ENCODE assay signal across 23 cellular contexts in the genomic region with DNA sequence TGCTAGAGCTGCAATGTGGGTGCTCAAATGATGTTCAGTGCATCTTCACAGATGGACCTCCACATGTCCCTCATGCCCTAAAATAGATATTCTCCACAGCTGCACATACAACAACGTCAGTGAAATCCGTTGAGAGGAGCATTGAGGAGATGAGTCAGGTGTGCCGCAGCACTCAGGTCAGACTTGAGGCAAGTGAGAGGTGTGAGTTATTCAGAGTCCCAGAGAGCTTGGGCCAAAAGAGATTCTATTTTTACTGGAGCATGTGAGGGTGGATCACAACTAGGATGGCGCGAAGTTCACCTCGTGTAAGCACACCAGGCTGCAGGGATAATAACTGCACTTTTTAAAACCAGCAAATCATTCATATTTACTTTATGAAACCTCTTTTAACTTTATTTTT.
DNase-seq lines count a peak whose midpoint lies in the region; ATAC-seq and TF ChIP-seq lines count a peak whose summit lies in the region.
"Had no signal": no experiment of that assay in that cellular context is flagged by ENCODE, and none has a peak within 500 bp of the region (broad histone marks: within the 10 kb centered on the region; RNA-seq: fewer than 3 reads in every experiment).

No MANE protein-coding gene starts in this region.

- H3K27ac ChIP-seq in MM.1S (ENCODE audit: low read length) = no peak overlapping the region
- no peak overlapping the region for H3K27ac ChIP-seq in gastrocnemius medialis
- H3K27ac ChIP-seq: BLaER1, HL-60 had no signal

- DNase-seq in activated CD4-positive, alpha-beta memory T cell treated with anti-CD3 and anti-CD28 coated beads for 36 hours = peak; percentile 58
- no peak for DNase-seq in activated CD4-positive, alpha-beta memory T cell treated with anti-CD3 and anti-CD28 coated beads, Interleukin-2, amount 10 ng/mL, durations not matched to agents 7 days and 5 days
- DNase-seq in MM.1S (peak; percentile 9), T-helper 17 cell (no peak), gastrocnemius medialis (no peak), T1000 (lab: John Stamatoyannopoulos, UW) (no peak), MV-4-11 (lab: John Stamatoyannopoulos, UW) (no peak)
- DNase-seq: CD4-positive, CD25-positive, alpha-beta regulatory T cell; DMS153; DND-41; GOT3; HCEC 1CT; NCI-H1092 treated with DMSO at 0.1 percent for 48 hours; NCI-H1436 treated with DMSO at 0.1 percent for 48 hours; NCI-H187 treated with DMSO at 0.1 percent for 48 hours; NCI-H2107; NCI-H446; NCI-H524 treated with DMSO at 0.1 percent for 48 hours; NCI-H774; PC-3 had no signal

- H4K20me1 ChIP-seq in MM.1S (ENCODE audit: insufficient read depth, low read length) = no peaks in the 10 kb centered on the region
- H4K20me1 ChIP-seq: BLaER1 had no signal

- in situ Hi-C loops in gastrocnemius medialis (cut with MboI; ENCODE audit: low sequenced_read_pairs in 4 of 4) = no loop called here

- no peak for TF ChIP-seq POLR2A in gastrocnemius medialis (IDR thresholded peaks at IDR 0.05)

- peak overlapping the region; percentile 84 for H3K27ac Mint-ChIP-seq in activated CD4-positive, alpha-beta memory T cell treated with anti-CD3 and anti-CD28 coated beads for 36 hours
- H3K27ac Mint-ChIP-seq in activated CD4-positive, alpha-beta memory T cell treated with anti-CD3 and anti-CD28 coated beads, Interleukin-2, amount 10 ng/mL, durations not matched to agents 7 days and 5 days = no peak overlapping the region
- H3K27ac Mint-ChIP-seq in T-helper 17 cell = no peak overlapping the region

- H3K4me3 Mint-ChIP-seq in activated CD4-positive, alpha-beta memory T cell treated with anti-CD3 and anti-CD28 coated beads for 36 hours = no peak overlapping the region
- no peak overlapping the region for H3K4me3 Mint-ChIP-seq in activated CD4-positive, alpha-beta memory T cell treated with anti-CD3 and anti-CD28 coated beads, Interleukin-2, amount 10 ng/mL, durations not matched to agents 7 days and 5 days
- peak overlapping the region; percentile 51 for H3K4me3 Mint-ChIP-seq in T-helper 17 cell
- H3K4me3 Mint-ChIP-seq: CD4-positive, CD25-positive, alpha-beta regulatory T cell had no signal

- TF ChIP-seq CTCF in MM.1S (IDR thresholded peaks at IDR 0.05; ENCODE audit: low read length) (no peak), gastrocnemius medialis (IDR thresholded peaks at IDR 0.05 in 4 of 5, conservative IDR thresholded peaks at IDR 0.05 in 1 of 5) (no peak)

- ATAC-seq in T-helper 17 cell (no peak), gastrocnemius medialis (peak; percentile 51 to 74)
- ATAC-seq: PC-3, Right ventricle myocardium inferior had no signal

- POLR2A ChIA-PET in activated CD4-positive, alpha-beta memory T cell treated with anti-CD3 and anti-CD28 coated beads for 36 hours (lab: Charles Lee) = no interaction called here
- POLR2A ChIA-PET in activated CD4-positive, alpha-beta memory T cell treated with anti-CD3 and anti-CD28 coated beads, Interleukin-2, amount 10 ng/mL, durations not matched to agents 7 days and 5 days (lab: Charles Lee) = interaction anchor here (1.0 kb wide), 1 partner anchor 121 kb away, joined by 3 read pairs; no protein-coding TSS in a partner anchor

- H3K4me3 ChIP-seq in MM.1S (ENCODE audit: low read length) = no peak overlapping the region
- no peak overlapping the region for H3K4me3 ChIP-seq in gastrocnemius medialis
- H3K4me3 ChIP-seq: BLaER1 had no signal

- no peak overlapping the region for H3K9ac ChIP-seq in MM.1S (ENCODE audit: low read length)
- H3K9ac ChIP-seq: BLaER1 had no signal

- intact Hi-C loops in activated CD4-positive, alpha-beta memory T cell treated with anti-CD3 and anti-CD28 coated beads for 36 hours (cut with micrococcal nuclease) = no loop called here
- intact Hi-C loops in gastrocnemius medialis (cut with DNase I; ENCODE audit: low total_unique reads) = no loop called here

- H3K36me3 ChIP-seq in MM.1S (replicated peaks; ENCODE audit: insufficient read depth, low read length) = no peaks in the 10 kb centered on the region
- H3K36me3 ChIP-seq in gastrocnemius medialis = no peaks in the 10 kb centered on the region
- H3K36me3 ChIP-seq: BLaER1 had no signal

- H3K27me3 Mint-ChIP-seq in activated CD4-positive, alpha-beta memory T cell treated with anti-CD3 and anti-CD28 coated beads for 36 hours = no peaks in the 10 kb centered on the region
- no peaks in the 10 kb centered on the region for H3K27me3 Mint-ChIP-seq in activated CD4-positive, alpha-beta memory T cell treated with anti-CD3 and anti-CD28 coated beads, Interleukin-2, amount 10 ng/mL, durations not matched to agents 7 days and 5 days
- H3K27me3 Mint-ChIP-seq in T-helper 17 cell = no peaks in the 10 kb centered on the region
- H3K27me3 Mint-ChIP-seq: CD4-positive, CD25-positive, alpha-beta regulatory T cell had no signal

- H3K4me1 ChIP-seq in MM.1S (ENCODE audit: low read length) (peaks cover 9% of the 10 kb centered on the region), gastrocnemius medialis (no peaks in the 10 kb centered on the region)
- H3K4me1 ChIP-seq: BLaER1 had no signal

- CTCF ChIA-PET in activated CD4-positive, alpha-beta memory T cell treated with anti-CD3 and anti-CD28 coated beads for 36 hours (lab: Charles Lee) = no interaction called here
- CTCF ChIA-PET in activated CD4-positive, alpha-beta memory T cell treated with anti-CD3 and anti-CD28 coated beads, Interleukin-2, amount 10 ng/mL, durations not matched to agents 7 days and 5 days (lab: Charles Lee) = no interaction called here

- no peaks in the 10 kb centered on the region for H3K27me3 ChIP-seq in MM.1S (replicated peaks; ENCODE audit: insufficient read depth, low read length)
- H3K27me3 ChIP-seq in gastrocnemius medialis = no peaks in the 10 kb centered on the region
- H3K27me3 ChIP-seq: BLaER1 had no signal

- peaks cover 1% of the 10 kb centered on the region for H3K36me3 Mint-ChIP-seq in activated CD4-positive, alpha-beta memory T cell treated with anti-CD3 and anti-CD28 coated beads for 36 hours
- peaks cover 3% of the 10 kb centered on the region for H3K36me3 Mint-ChIP-seq in activated CD4-positive, alpha-beta memory T cell treated with anti-CD3 and anti-CD28 coated beads, Interleukin-2, amount 10 ng/mL, durations not matched to agents 7 days and 5 days (ENCODE audit: low read depth)
- H3K36me3 Mint-ChIP-seq in T-helper 17 cell (ENCODE audit: low read depth) = peaks cover under 1% of the 10 kb centered on the region

- no peaks in the 10 kb centered on the region for H3K9me2 ChIP-seq in MM.1S (replicated peaks; ENCODE audit: insufficient read depth, low read length)

- H3K9me3 ChIP-seq in MM.1S (replicated peaks; ENCODE audit: insufficient read depth, low read length) = no peaks in the 10 kb centered on the region
- H3K9me3 ChIP-seq in T-helper 17 cell (ENCODE audit: control insufficient read depth, low read length, poor library complexity, severe bottlenecking) = no peaks in the 10 kb centered on the region
- no peaks in the 10 kb centered on the region for H3K9me3 ChIP-seq in gastrocnemius medialis
- H3K9me3 ChIP-seq: BLaER1 had no signal

- H2AFZ ChIP-seq in MM.1S (ENCODE audit: low read length) = no peak overlapping the region

- H3K4me1 Mint-ChIP-seq in activated CD4-positive, alpha-beta memory T cell treated with anti-CD3 and anti-CD28 coated beads for 36 hours (ENCODE audit: low read depth) = peaks cover 38% of the 10 kb centered on the region
- H3K4me1 Mint-ChIP-seq in activated CD4-positive, alpha-beta memory T cell treated with anti-CD3 and anti-CD28 coated beads, Interleukin-2, amount 10 ng/mL, durations not matched to agents 7 days and 5 days = peaks cover 41% of the 10 kb centered on the region
- H3K4me1 Mint-ChIP-seq in T-helper 17 cell = peaks cover 10% of the 10 kb centered on the region

- no peak overlapping the region for H3K4me2 ChIP-seq in MM.1S (ENCODE audit: low read depth, low read length)
- H3K4me2 ChIP-seq: BLaER1 had no signal

- H3K79me2 ChIP-seq in MM.1S (ENCODE audit: low read length) = no peaks in the 10 kb centered on the region

- H3K9me3 Mint-ChIP-seq in activated CD4-positive, alpha-beta memory T cell treated with anti-CD3 and anti-CD28 coated beads for 36 hours = no peaks in the 10 kb centered on the region
- peaks cover 9% of the 10 kb centered on the region for H3K9me3 Mint-ChIP-seq in activated CD4-positive, alpha-beta memory T cell treated with anti-CD3 and anti-CD28 coated beads, Interleukin-2, amount 10 ng/mL, durations not matched to agents 7 days and 5 days

- H3F3A ChIP-seq in MM.1S (ENCODE audit: insufficient read depth, low read length) = peaks cover 10% of the 10 kb centered on the region; the same call in 1 of the 2 replicates

Comparison
In these comparisons a context has a peak if more than half of its experiments do, and no peak if none do; other contexts are left out.
1. DNase-seq: peak in activated CD4-positive, alpha-beta memory T cell treated with anti-CD3 and anti-CD28 coated beads for 36 hours (single experiment) and MM.1S (single experiment); none in activated CD4-positive, alpha-beta memory T cell treated with anti-CD3 and anti-CD28 coated beads, Interleukin-2, amount 10 ng/mL, durations not matched to agents 7 days and 5 days (single experiment), T-helper 17 cell (0 of 3), gastrocnemius medialis (0 of 2), T1000 (single experiment) and MV-4-11 (single experiment).